ENCODE assay signal across 1 cellular context in the genomic region with DNA sequence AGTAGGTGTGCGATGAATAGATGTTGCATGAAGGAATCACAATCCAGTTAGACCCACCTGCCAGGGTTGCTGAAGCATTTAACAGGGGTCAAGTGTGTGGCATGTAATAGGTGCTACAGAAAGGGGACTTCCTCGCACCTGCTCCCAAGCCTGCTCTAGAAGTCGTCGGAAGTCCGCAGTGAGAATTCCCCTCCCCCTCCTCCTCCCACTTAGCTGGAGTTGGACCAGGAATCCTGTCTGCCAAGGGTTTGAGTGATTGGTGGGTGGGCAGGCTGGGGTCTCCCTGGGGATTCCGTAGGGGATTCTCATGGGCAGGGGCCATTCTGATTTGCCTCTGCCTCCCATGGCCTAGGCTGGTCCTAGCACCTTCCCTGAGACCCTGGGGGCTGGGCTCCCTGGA.
TF ChIP-seq lines count a peak whose summit lies in the region.

No MANE protein-coding gene starts in this region.

TF ChIP-seq in H1, 55 proteins besides CTCF, POLR2A, EP300 and RAD21:
- TF ChIP-seq GTF2F1 (IDR thresholded peaks at IDR 0.05; ENCODE audit: borderline replicate concordance, low read depth, low read length) = no peak
